Comparison of ENCODE assay signal across 1 cellular context in genomic region chr7:31062746-31063435, GRCh38.
TF ChIP-seq lines count a peak whose summit lies in the region.

No MANE protein-coding gene starts in this region.

TF ChIP-seq in H1, 55 proteins besides CTCF, POLR2A, EP300 and RAD21 (continued from another document):
- TF ChIP-seq BRCA1 (IDR thresholded peaks at IDR 0.05; ENCODE audit: low read depth, low read length): no peak
